Comparison of ENCODE assay signal across 8 cellular contexts in the genomic region with DNA sequence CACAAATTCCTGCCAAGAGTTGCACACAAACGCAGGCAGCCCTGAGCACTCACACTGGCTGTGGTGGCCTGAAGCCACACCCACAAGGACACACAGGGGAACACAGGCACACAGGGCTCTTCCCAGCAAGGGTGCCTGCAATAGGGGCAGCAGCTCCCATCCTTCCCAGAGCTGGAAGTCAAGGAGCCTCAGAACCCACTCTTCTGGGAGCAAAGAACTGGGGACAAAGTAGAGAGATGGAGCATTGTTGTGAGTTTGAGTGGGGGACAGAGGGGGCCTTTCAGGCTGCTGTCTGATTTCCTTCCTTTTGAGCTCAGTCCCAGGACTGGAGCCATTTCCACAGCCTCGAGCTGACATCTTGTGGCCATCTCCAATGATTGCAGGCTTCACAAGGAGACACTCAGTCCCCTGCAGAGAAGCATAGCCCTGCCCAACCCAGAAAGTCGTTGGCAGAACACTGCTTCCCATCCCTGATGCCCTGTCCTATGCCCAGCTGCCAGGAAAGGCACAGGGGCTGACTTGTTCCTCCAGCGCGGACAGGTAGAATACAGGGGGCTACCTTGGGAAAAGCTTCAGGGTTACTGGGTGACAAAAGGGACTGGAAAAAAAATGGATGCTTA. TPM values are rescaled to one million over a fixed set of nuclear protein-coding genes. Genes with fewer than 3 reads are reported as not detected.
A peak's percentile ranks its signal among the peaks of the same experiment; 100 is the strongest.
DNase-seq lines count a peak whose midpoint lies in the region; ATAC-seq and TF ChIP-seq lines count a peak whose summit lies in the region.

No MANE protein-coding gene starts in this region.

- peaks cover 0 to 10% (median 6%) of the 10 kb centered on the region in 4 donors for H3K4me1 ChIP-seq in esophagus muscularis mucosa

- WGBS in esophagus muscularis mucosa: 24% methylated on average over 5 of the region's 5 CpGs

- no peak overlapping the region for H3K4me3 Mint-ChIP-seq in naive B cell

- DNase-seq in 8988T (peak; percentile 83), ELR (ENCODE audit: low read depth) (peak; percentile 81), NAMALWA (ENCODE audit: low spot score) (peak; percentile 83), T1000 (lab: John Stamatoyannopoulos, UW) (peak; percentile 51), esophagus muscularis mucosa (ENCODE audit: extremely low spot score) (no peak), naive B cell (peak; percentile 26)

- no peak for TF ChIP-seq POLR2A in esophagus muscularis mucosa (IDR thresholded peaks at IDR 0.05; ENCODE audit: low read depth)

- no peaks in the 10 kb centered on the region for H3K36me3 Mint-ChIP-seq in naive B cell

- TF ChIP-seq CTCF in esophagus muscularis mucosa (IDR thresholded peaks at IDR 0.05): peak; percentile 37 to 46 (median 41)

- no peaks in the 10 kb centered on the region for H3K9me3 ChIP-seq in esophagus muscularis mucosa

- H3K36me3 ChIP-seq in esophagus muscularis mucosa: no peaks in the 10 kb centered on the region

- TF ChIP-seq EP300 in esophagus muscularis mucosa (IDR thresholded peaks at IDR 0.05): no peak

- peak; percentile 48 to 64 for ATAC-seq in naive B cell (ENCODE audit: low read depth in 2 of 2)
- ATAC-seq in HG03095 (IDR thresholded peaks at IDR 0.05; ENCODE audit: unreplicated experiment): no peak
- no peak for ATAC-seq in GM19455 (IDR thresholded peaks at IDR 0.05; ENCODE audit: unreplicated experiment)

- H3K4me3 ChIP-seq in esophagus muscularis mucosa: no peak overlapping the region

- no peak overlapping the region for H3K27ac ChIP-seq in esophagus muscularis mucosa (replicated peaks in 1 of 4)

- peaks cover 0 to 64% (median 6%) of the 10 kb centered on the region in 4 donors for H3K27me3 ChIP-seq in esophagus muscularis mucosa

- peaks cover 15 to 66% (median 53%) of the 10 kb centered on the region in 3 donors for H3K27me3 Mint-ChIP-seq in naive B cell

- peaks cover 0 to 2% (median 0%) of the 10 kb centered on the region in 7 donors for H3K9me3 Mint-ChIP-seq in naive B cell

- no peak overlapping the region for H3K27ac Mint-ChIP-seq in naive B cell

- H3K4me1 Mint-ChIP-seq in naive B cell: no peaks in the 10 kb centered on the region

- intact Hi-C loops in esophagus muscularis mucosa (cut with DNase I): no loop called here

RNA-seq across cellular contexts. Expression of gene SLF2, which starts 34.4 kb away (rescaled TPM):
- 10 to 100 TPM; 19.1 to 34.1 (median 20.8) TPM for total RNA-seq in esophagus muscularis mucosa
- polyA plus RNA-seq in naive B cell (ENCODE audit: low read depth in 6 of 6): 10 to 100 TPM in 3 of 6 donors, 1 to 10 TPM in 3; 5.8 to 17.0 (median 10.7) TPM

Comparison
In these comparisons a context has a peak if more than half of its experiments do, and no peak if none do; other contexts are left out.
1. ATAC-seq: peak in naive B cell (2 of 2); none in HG03095 (single experiment) and GM19455 (single experiment).